Comparison of ENCODE assay signal across 1 cellular context in the genomic region with DNA sequence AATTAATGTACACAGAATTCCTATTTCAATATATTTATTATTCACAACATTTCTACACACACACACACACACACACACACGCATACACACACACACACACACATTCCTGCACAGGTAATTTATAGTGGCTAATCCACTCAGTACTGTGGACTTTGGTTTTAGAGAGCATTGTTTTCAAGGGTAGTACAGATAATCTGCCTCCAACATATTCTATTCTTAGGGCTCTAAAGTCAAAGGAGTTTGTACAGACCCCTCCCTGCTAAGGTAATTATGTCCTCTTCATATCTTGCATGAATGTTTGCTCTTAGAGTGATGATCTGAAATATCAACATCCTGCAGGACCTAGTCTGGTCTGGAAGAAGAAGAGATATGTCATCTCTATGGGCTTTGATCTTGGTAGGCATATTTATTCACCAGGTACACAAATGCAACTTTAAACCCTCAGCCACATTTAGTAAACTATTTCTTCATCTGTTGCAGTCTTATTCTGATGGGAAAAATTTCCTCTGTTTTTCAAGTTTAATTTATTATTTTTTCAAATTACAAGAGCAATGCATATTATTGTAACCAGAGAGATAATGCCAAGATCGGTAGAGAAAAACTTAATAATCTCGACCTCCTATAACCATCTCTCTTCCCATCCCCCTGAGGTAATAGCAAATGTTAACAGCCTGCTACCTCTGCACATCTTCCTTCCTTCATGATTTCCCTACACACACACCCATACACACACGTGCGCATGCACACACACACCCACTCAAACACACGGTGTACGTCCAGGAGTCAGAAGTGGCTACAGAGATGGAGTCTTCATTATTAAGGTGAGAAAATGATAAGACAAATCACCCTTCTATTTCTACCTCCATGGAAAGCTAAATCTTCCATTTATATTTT.
A peak's percentile ranks its signal among the peaks of the same experiment; 100 is the strongest.
TF ChIP-seq lines count a peak whose summit lies in the region.

No MANE protein-coding gene starts in this region.

TF ChIP-seq in HepG2, 621 proteins besides CTCF, POLR2A, EP300 and RAD21 (continued from another document and continues in another):
- TF ChIP-seq DPF2 (CRISPR knock-in tag; IDR thresholded peaks at IDR 0.05; ENCODE audit: borderline replicate concordance, low read depth) (peak; percentile 99), ZFX (CRISPR knock-in tag; IDR thresholded peaks at IDR 0.05; ENCODE audit: low read depth) (peak; percentile 23), ASH2L (IDR thresholded peaks at IDR 0.05; ENCODE audit: insufficient read length, low read depth, low read length) (peak; percentile 83), KLF6 (CRISPR knock-in tag; IDR thresholded peaks at IDR 0.05) (peak; percentile 24; the same call in 1 of the 2 replicates), ZSCAN20 (CRISPR knock-in tag; IDR thresholded peaks at IDR 0.05; ENCODE audit: borderline replicate concordance) (no peak), PHF21A (CRISPR knock-in tag; IDR thresholded peaks at IDR 0.05) (peak; percentile 94), MBD4 (IDR thresholded peaks at IDR 0.05; ENCODE audit: borderline replicate concordance, low read length) (no peak; the same call in 1 of the 2 replicates), HNRNPLL (IDR thresholded peaks at IDR 0.05; ENCODE audit: low read depth, low read length, poor library complexity, severe bottlenecking) (no peak), ZNF709 (CRISPR knock-in tag; IDR thresholded peaks at IDR 0.05) (0 out of 2 replicates have a peak, but pooled peaks have one; percentile 14), TCF7 (IDR thresholded peaks at IDR 0.05; ENCODE audit: low read depth) (peak; percentile 99), ZBTB1 (CRISPR knock-in tag; IDR thresholded peaks at IDR 0.05; ENCODE audit: borderline replicate concordance) (no peak), YY1 (IDR thresholded peaks at IDR 0.05; ENCODE audit: insufficient read depth, insufficient replicate concordance, low read depth, low read length) (peak; percentile 18), KDM1A (CRISPR knock-in tag; IDR thresholded peaks at IDR 0.05) (no peak), RFXAP (CRISPR knock-in tag; IDR thresholded peaks at IDR 0.05; ENCODE audit: borderline replicate concordance) (no peak), ZNF337 (CRISPR knock-in tag; IDR thresholded peaks at IDR 0.05; ENCODE audit: borderline replicate concordance, low read depth) (peak; percentile 22; the same call in 1 of the 2 replicates), TCF7L2 (IDR thresholded peaks at IDR 0.05; ENCODE audit: low read depth, low read length) (peak; percentile 96), ZNF772 (CRISPR knock-in tag; IDR thresholded peaks at IDR 0.05) (peak; percentile 17; the same call in 1 of the 2 replicates), BORCS8-MEF2B (CRISPR knock-in tag; IDR thresholded peaks at IDR 0.05) (no peak), ZEB1 (IDR thresholded peaks at IDR 0.05; ENCODE audit: insufficient replicate concordance, low read depth) (peak; percentile 94), ZNF10 (CRISPR knock-in tag; IDR thresholded peaks at IDR 0.05; ENCODE audit: borderline replicate concordance, low read depth) (no peak), TOE1 (CRISPR knock-in tag; IDR thresholded peaks at IDR 0.05) (0 out of 2 replicates have a peak, but pooled peaks have one; percentile 43), ATF1 (CRISPR knock-in tag; IDR thresholded peaks at IDR 0.05) (peak; percentile 54; the same call in 1 of the 2 replicates), ZNF143 (CRISPR knock-in tag; IDR thresholded peaks at IDR 0.05) (no peak)
- TF ChIP-seq, protein P1, sequence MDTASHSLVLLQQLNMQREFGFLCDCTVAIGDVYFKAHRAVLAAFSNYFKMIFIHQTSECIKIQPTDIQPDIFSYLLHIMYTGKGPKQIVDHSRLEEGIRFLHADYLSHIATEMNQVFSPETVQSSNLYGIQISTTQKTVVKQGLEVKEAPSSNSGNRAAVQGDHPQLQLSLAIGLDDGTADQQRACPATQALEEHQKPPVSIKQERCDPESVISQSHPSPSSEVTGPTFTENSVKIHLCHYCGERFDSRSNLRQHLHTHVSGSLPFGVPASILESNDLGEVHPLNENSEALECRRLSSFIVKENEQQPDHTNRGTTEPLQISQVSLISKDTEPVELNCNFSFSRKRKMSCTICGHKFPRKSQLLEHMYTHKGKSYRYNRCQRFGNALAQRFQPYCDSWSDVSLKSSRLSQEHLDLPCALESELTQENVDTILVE (CRISPR knock-in tag; IDR thresholded peaks at IDR 0.05) = peak; percentile 77; the same call in 1 of the 2 replicates
- TF ChIP-seq, protein P2, sequence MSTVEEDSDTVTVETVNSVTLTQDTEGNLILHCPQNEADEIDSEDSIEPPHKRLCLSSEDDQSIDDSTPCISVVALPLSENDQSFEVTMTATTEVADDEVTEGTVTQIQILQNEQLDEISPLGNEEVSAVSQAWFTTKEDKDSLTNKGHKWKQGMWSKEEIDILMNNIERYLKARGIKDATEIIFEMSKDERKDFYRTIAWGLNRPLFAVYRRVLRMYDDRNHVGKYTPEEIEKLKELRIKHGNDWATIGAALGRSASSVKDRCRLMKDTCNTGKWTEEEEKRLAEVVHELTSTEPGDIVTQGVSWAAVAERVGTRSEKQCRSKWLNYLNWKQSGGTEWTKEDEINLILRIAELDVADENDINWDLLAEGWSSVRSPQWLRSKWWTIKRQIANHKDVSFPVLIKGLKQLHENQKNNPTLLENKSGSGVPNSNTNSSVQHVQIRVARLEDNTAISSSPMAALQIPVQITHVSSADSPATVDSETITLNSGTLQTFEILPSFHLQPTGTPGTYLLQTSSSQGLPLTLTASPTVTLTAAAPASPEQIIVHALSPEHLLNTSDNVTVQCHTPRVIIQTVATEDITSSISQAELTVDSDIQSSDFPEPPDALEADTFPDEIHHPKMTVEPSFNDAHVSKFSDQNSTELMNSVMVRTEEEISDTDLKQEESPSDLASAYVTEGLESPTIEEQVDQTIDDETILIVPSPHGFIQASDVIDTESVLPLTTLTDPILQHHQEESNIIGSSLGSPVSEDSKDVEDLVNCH (CRISPR knock-in tag; IDR thresholded peaks at IDR 0.05) = no peak
- TF ChIP-seq, protein P3, sequence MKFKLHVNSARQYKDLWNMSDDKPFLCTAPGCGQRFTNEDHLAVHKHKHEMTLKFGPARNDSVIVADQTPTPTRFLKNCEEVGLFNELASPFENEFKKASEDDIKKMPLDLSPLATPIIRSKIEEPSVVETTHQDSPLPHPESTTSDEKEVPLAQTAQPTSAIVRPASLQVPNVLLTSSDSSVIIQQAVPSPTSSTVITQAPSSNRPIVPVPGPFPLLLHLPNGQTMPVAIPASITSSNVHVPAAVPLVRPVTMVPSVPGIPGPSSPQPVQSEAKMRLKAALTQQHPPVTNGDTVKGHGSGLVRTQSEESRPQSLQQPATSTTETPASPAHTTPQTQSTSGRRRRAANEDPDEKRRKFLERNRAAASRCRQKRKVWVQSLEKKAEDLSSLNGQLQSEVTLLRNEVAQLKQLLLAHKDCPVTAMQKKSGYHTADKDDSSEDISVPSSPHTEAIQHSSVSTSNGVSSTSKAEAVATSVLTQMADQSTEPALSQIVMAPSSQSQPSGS (CRISPR knock-in tag; IDR thresholded peaks at IDR 0.05) = peak; percentile 94
- TF ChIP-seq, protein P4, sequence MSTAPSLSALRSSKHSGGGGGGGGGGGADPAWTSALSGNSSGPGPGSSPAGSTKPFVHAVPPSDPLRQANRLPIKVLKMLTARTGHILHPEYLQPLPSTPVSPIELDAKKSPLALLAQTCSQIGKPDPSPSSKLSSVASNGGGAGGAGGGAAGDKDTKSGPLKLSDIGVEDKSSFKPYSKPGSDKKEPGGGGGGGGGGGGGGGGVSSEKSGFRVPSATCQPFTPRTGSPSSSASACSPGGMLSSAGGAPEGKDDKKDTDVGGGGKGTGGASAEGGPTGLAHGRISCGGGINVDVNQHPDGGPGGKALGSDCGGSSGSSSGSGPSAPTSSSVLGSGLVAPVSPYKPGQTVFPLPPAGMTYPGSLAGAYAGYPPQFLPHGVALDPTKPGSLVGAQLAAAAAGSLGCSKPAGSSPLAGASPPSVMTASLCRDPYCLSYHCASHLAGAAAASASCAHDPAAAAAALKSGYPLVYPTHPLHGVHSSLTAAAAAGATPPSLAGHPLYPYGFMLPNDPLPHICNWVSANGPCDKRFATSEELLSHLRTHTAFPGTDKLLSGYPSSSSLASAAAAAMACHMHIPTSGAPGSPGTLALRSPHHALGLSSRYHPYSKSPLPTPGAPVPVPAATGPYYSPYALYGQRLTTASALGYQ (CRISPR knock-in tag; IDR thresholded peaks at IDR 0.05) = peak; percentile 97
- TF ChIP-seq, protein P5, sequence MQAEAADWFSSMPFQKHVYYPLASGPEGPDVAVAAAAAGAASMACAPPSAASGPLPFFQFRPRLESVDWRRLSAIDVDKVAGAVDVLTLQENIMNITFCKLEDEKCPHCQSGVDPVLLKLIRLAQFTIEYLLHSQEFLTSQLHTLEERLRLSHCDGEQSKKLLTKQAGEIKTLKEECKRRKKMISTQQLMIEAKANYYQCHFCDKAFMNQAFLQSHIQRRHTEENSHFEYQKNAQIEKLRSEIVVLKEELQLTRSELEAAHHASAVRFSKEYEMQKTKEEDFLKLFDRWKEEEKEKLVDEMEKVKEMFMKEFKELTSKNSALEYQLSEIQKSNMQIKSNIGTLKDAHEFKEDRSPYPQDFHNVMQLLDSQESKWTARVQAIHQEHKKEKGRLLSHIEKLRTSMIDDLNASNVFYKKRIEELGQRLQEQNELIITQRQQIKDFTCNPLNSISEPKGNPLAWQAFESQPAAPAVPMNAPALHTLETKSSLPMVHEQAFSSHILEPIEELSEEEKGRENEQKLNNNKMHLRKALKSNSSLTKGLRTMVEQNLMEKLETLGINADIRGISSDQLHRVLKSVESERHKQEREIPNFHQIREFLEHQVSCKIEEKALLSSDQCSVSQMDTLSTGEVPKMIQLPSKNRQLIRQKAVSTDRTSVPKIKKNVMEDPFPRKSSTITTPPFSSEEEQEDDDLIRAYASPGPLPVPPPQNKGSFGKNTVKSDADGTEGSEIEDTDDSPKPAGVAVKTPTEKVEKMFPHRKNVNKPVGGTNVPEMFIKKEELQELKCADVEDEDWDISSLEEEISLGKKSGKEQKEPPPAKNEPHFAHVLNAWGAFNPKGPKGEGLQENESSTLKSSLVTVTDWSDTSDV (CRISPR knock-in tag; IDR thresholded peaks at IDR 0.05) = no peak
- TF ChIP-seq, protein P6, sequence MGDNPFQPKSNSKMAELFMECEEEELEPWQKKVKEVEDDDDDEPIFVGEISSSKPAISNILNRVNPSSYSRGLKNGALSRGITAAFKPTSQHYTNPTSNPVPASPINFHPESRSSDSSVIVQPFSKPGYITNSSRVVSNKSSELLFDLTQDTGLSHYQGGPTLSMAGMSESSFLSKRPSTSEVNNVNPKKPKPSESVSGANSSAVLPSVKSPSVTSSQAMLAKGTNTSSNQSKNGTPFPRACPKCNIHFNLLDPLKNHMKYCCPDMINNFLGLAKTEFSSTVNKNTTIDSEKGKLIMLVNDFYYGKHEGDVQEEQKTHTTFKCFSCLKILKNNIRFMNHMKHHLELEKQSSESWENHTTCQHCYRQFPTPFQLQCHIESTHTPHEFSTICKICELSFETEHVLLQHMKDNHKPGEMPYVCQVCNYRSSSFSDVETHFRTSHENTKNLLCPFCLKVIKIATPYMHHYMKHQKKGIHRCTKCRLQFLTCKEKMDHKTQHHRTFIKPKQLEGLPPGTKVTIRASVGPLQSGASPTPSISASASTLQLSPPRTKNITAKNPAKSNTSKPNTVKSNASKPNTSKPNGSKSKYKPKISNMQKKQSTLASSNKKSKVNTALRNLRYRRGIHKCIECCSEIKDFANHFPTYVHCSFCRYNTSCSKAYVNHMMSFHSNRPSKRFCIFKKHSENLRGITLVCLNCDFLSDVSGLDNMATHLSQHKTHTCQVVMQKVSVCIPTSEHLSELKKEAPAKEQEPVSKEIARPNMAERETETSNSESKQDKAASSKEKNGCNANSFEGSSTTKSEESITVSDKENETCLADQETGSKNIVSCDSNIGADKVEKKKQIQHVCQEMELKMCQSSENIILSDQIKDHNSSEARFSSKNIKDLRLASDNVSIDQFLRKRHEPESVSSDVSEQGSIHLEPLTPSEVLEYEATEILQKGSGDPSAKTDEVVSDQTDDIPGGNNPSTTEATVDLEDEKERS (CRISPR knock-in tag; IDR thresholded peaks at IDR 0.05) = no peak
- TF ChIP-seq, protein P7, sequence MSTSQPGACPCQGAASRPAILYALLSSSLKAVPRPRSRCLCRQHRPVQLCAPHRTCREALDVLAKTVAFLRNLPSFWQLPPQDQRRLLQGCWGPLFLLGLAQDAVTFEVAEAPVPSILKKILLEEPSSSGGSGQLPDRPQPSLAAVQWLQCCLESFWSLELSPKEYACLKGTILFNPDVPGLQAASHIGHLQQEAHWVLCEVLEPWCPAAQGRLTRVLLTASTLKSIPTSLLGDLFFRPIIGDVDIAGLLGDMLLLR (CRISPR knock-in tag; IDR thresholded peaks at IDR 0.05) = no peak
- TF ChIP-seq, protein P8, sequence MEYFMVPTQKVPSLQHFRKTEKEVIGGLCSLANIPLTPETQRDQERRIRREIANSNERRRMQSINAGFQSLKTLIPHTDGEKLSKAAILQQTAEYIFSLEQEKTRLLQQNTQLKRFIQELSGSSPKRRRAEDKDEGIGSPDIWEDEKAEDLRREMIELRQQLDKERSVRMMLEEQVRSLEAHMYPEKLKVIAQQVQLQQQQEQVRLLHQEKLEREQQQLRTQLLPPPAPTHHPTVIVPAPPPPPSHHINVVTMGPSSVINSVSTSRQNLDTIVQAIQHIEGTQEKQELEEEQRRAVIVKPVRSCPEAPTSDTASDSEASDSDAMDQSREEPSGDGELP (IDR thresholded peaks at IDR 0.05; ENCODE audit: borderline replicate concordance, low read depth) = no peak; the same call in 1 of the 2 replicates
- TF ChIP-seq, protein P9, sequence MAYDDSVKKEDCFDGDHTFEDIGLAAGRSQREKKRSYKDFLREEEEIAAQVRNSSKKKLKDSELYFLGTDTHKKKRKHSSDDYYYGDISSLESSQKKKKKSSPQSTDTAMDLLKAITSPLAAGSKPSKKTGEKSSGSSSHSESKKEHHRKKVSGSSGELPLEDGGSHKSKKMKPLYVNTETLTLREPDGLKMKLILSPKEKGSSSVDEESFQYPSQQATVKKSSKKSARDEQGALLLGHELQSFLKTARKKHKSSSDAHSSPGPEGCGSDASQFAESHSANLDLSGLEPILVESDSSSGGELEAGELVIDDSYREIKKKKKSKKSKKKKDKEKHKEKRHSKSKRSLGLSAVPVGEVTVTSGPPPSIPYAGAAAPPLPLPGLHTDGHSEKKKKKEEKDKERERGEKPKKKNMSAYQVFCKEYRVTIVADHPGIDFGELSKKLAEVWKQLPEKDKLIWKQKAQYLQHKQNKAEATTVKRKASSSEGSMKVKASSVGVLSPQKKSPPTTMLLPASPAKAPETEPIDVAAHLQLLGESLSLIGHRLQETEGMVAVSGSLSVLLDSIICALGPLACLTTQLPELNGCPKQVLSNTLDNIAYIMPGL (CRISPR knock-in tag; IDR thresholded peaks at IDR 0.05; ENCODE audit: borderline replicate concordance in 1 of 2, low read depth in 1 of 2) = peak in 1 of 2 experiments; percentile 56; a peak in 2 of 4 replicates
